In the genomic region with DNA sequence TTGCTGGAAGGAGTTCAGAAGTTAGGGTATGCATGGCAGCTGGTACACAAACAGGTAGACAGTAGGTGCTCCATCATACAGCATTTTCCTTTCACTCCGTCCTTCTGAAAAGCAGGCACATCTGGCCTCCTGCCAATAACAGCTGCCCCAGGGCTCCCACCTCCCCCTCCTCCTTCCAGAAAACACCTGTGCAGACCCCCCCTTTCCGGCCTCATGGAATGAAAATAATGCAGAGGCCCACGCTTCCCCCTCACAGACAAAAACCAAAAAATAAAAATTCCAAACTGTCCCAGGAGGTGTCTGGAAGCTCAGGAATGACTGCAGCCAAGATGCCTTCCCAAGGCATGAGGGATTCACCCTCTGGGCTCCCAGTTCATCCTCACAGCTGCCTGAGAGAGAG, we compare ENCODE assay signal across 23 cellular contexts.
DNase-seq lines count a peak whose midpoint lies in the region; TF ChIP-seq lines count a peak whose summit lies in the region.
"Had no signal": no experiment of that assay in that cellular context is flagged by ENCODE, and none has a peak within 500 bp of the region (broad histone marks: within the 10 kb centered on the region; RNA-seq: fewer than 3 reads in every experiment).

No MANE protein-coding gene starts in this region.

- H3K27ac Mint-ChIP-seq in activated naive CD4-positive, alpha-beta T cell treated with anti-CD3 and anti-CD28 coated beads for 36 hours = no peak overlapping the region
- H3K27ac Mint-ChIP-seq: CD4-positive, alpha-beta memory T cell had no signal

- no peak overlapping the region for H4K12ac ChIP-seq in trophoblast cell (ENCODE audit: low read depth, low read length)

- DNase-seq in NCI-H1105 (lab: John Stamatoyannopoulos, UW) = peak; percentile 11
- DNase-seq in SJCRH30 = peak; percentile 83 to 84
- peak; percentile 43 to 79 for DNase-seq in trophoblast cell
- DNase-seq in kidney glomerular epithelial cell (lab: John Stamatoyannopoulos, UW) = no peak
- DNase-seq in activated naive CD4-positive, alpha-beta T cell treated with anti-CD3 and anti-CD28 coated beads for 36 hours = no peak
- DNase-seq in brain microvascular endothelial cell = no peak
- DNase-seq: C1 segment of cervical spinal cord; Caco-2; CD4-positive, alpha-beta memory T cell; DMS79; EL; GF-D8; GOT3; HCEC 1CT; IMR-90; NCI-H1048; NCI-H1436; NCI-H187; NCI-H2081 treated with DMSO at 0.1 percent for 48 hours; NCI-H2227 treated with DMSO at 0.1 percent for 48 hours; NCI-H526 treated with DMSO at 0.1 percent for 48 hours had no signal

- H2BK5ac ChIP-seq in trophoblast cell (ENCODE audit: low read depth, low read length, poor library complexity) = no peak overlapping the region

- H3K4ac ChIP-seq in trophoblast cell (ENCODE audit: low read depth, low read length) = no peak overlapping the region

- H3K23ac ChIP-seq in trophoblast cell (ENCODE audit: low read length) = no peak overlapping the region

- H3K27me3 Mint-ChIP-seq in activated naive CD4-positive, alpha-beta T cell treated with anti-CD3 and anti-CD28 coated beads for 36 hours (ENCODE audit: low read depth) = peaks cover 20% of the 10 kb centered on the region

- H4K91ac ChIP-seq in trophoblast cell (ENCODE audit: low read depth, low read length) = no peak overlapping the region

- CTCF ChIA-PET in activated naive CD4-positive, alpha-beta T cell treated with anti-CD3 and anti-CD28 coated beads for 36 hours (lab: Charles Lee) = no interaction called here

- H2AFZ ChIP-seq in trophoblast cell (ENCODE audit: insufficient read depth, low read length, poor library complexity) = no peak overlapping the region

- no peak overlapping the region for H3K14ac ChIP-seq in trophoblast cell (ENCODE audit: low read length)

- H3K79me2 ChIP-seq in trophoblast cell (ENCODE audit: control insufficient read depth, insufficient read depth, low read length, poor library complexity) = no peaks in the 10 kb centered on the region

- no peak overlapping the region for H3K18ac ChIP-seq in trophoblast cell (ENCODE audit: low read length)

- WGBS in trophoblast cell (ENCODE audit: extremely low coverage, insufficient coverage, insufficient read length) = no CpG with 5 or more reads among the region's 3 CpGs

- H2BK120ac ChIP-seq in trophoblast cell (ENCODE audit: insufficient read depth, low read length, poor library complexity) = no peak overlapping the region

- H3K4me2 ChIP-seq in BLaER1 = peak overlapping the region; percentile 75
- no peak overlapping the region for H3K4me2 ChIP-seq in trophoblast cell (ENCODE audit: low read length)
- H3K4me2 ChIP-seq: KMS-11 had no signal

- H3K4me1 ChIP-seq in BLaER1 (peaks cover 73% of the 10 kb centered on the region), SJCRH30 (peaks cover 53% of the 10 kb centered on the region), trophoblast cell (ENCODE audit: control insufficient read depth in 1 of 2, insufficient read depth in 2 of 2, low read length in 2 of 2) (peaks cover 2 to 3% of the 10 kb centered on the region in 2 experiments)
- H3K4me1 ChIP-seq: Caco-2 had no signal

- peak overlapping the region; percentile 47; the same call in 1 of the 2 replicates for H3K9ac ChIP-seq in BLaER1
- no peak overlapping the region for H3K9ac ChIP-seq in trophoblast cell (ENCODE audit: low read length)
- H3K9ac ChIP-seq: KMS-11 had no signal

- H3K27me3 ChIP-seq in BLaER1 (no peaks in the 10 kb centered on the region), SJCRH30 (no peaks in the 10 kb centered on the region), trophoblast cell (ENCODE audit: insufficient read depth, low read length) (no peaks in the 10 kb centered on the region), brain microvascular endothelial cell (replicated peaks) (peaks cover 15% of the 10 kb centered on the region)

- in situ Hi-C loops in brain microvascular endothelial cell (cut with HindIII; ENCODE audit: low pct_ligation_motif_present, low sequenced_read_pairs) = no loop called here

- H4K20me1 ChIP-seq in BLaER1 = no peaks in the 10 kb centered on the region

- H3K4me1 Mint-ChIP-seq in activated naive CD4-positive, alpha-beta T cell treated with anti-CD3 and anti-CD28 coated beads for 36 hours (ENCODE audit: low read depth) = no peaks in the 10 kb centered on the region
- H3K4me1 Mint-ChIP-seq: CD4-positive, alpha-beta memory T cell had no signal

- no peaks in the 10 kb centered on the region for H3K9me3 Mint-ChIP-seq in activated naive CD4-positive, alpha-beta T cell treated with anti-CD3 and anti-CD28 coated beads for 36 hours

- no peaks in the 10 kb centered on the region for H3K36me3 Mint-ChIP-seq in activated naive CD4-positive, alpha-beta T cell treated with anti-CD3 and anti-CD28 coated beads for 36 hours (ENCODE audit: low read depth)
- H3K36me3 Mint-ChIP-seq: CD4-positive, alpha-beta memory T cell had no signal

- H3K9me3 ChIP-seq in BLaER1 (no peaks in the 10 kb centered on the region), SJCRH30 (replicated peaks) (no peaks in the 10 kb centered on the region), trophoblast cell (ENCODE audit: insufficient read depth, low read depth, low read length) (no peaks in the 10 kb centered on the region)
- H3K9me3 ChIP-seq: Caco-2 had no signal

- H3K27ac ChIP-seq in BLaER1 (peak overlapping the region; percentile 95), SJCRH30 (no peak overlapping the region), trophoblast cell (ENCODE audit: low read depth, low read length) (no peak overlapping the region), brain microvascular endothelial cell (no peak overlapping the region)
- H3K27ac ChIP-seq: KMS-11 had no signal

- H3K4me3 ChIP-seq in BLaER1 = no peak overlapping the region
- H3K4me3 ChIP-seq in SJCRH30 = no peak overlapping the region
- H3K4me3 ChIP-seq in trophoblast cell (ENCODE audit: low read depth, low read length) = no peak overlapping the region
- no peak overlapping the region for H3K4me3 ChIP-seq in brain microvascular endothelial cell (ENCODE audit: low read depth, low read length)

- H3K79me1 ChIP-seq in trophoblast cell (ENCODE audit: low read length) = no peaks in the 10 kb centered on the region

- H4K8ac ChIP-seq in trophoblast cell (ENCODE audit: low read depth, low read length) = no peak overlapping the region

- no peak overlapping the region for H3K4me3 Mint-ChIP-seq in activated naive CD4-positive, alpha-beta T cell treated with anti-CD3 and anti-CD28 coated beads for 36 hours
- H3K4me3 Mint-ChIP-seq: CD4-positive, alpha-beta memory T cell had no signal

- H2AK5ac ChIP-seq in trophoblast cell (ENCODE audit: low read length) = no peak overlapping the region

- no peaks in the 10 kb centered on the region for H3K36me3 ChIP-seq in BLaER1
- no peaks in the 10 kb centered on the region for H3K36me3 ChIP-seq in SJCRH30
- no peaks in the 10 kb centered on the region for H3K36me3 ChIP-seq in trophoblast cell (ENCODE audit: control insufficient read depth in 1 of 2, insufficient read depth in 2 of 2, low read length in 2 of 2)
- H3K36me3 ChIP-seq in brain microvascular endothelial cell (replicated peaks) = no peaks in the 10 kb centered on the region

- no peak for TF ChIP-seq CTCF in brain microvascular endothelial cell (IDR thresholded peaks at IDR 0.05; ENCODE audit: low read depth, low read length, missing control alignments)

- no peak overlapping the region for H2BK12ac ChIP-seq in trophoblast cell (ENCODE audit: low read length)

- intact Hi-C loops in activated naive CD4-positive, alpha-beta T cell treated with anti-CD3 and anti-CD28 coated beads for 36 hours (cut with micrococcal nuclease) = no loop called here

Comparison
In these comparisons a context has a peak if more than half of its experiments do, and no peak if none do; other contexts are left out.
1. DNase-seq: peak in NCI-H1105 (single experiment), SJCRH30 (2 of 2) and trophoblast cell (2 of 2); none in kidney glomerular epithelial cell (single experiment), activated naive CD4-positive, alpha-beta T cell treated with anti-CD3 and anti-CD28 coated beads for 36 hours (single experiment) and brain microvascular endothelial cell (single experiment).